Comparison of ENCODE assay signal across 15 cellular contexts in genomic region chr6:82072113-82072512, GRCh38.
DNase-seq lines count a peak whose midpoint lies in the region; ATAC-seq and TF ChIP-seq lines count a peak whose summit lies in the region.
"Had no signal": no experiment of that assay in that cellular context is flagged by ENCODE, and none has a peak within 500 bp of the region (broad histone marks: within the 10 kb centered on the region; RNA-seq: fewer than 3 reads in every experiment).

No MANE protein-coding gene starts in this region.

- H3K4me3 ChIP-seq in GM23248, result no peak overlapping the region

- H3K4me3 Mint-ChIP-seq in H9, result no peak overlapping the region
- no peak overlapping the region for H3K4me3 Mint-ChIP-seq in activated naive CD8-positive, alpha-beta T cell treated with anti-CD3 and anti-CD28 coated beads, Interleukin-2, amount 50 U/mL, for 24 hours
- H3K4me3 Mint-ChIP-seq: CD8-positive, alpha-beta T cell had no signal

- no peaks in the 10 kb centered on the region for H3K27me3 Mint-ChIP-seq in H9 (ENCODE audit: low read depth)
- H3K27me3 Mint-ChIP-seq in activated naive CD8-positive, alpha-beta T cell treated with anti-CD3 and anti-CD28 coated beads, Interleukin-2, amount 50 U/mL, for 24 hours, result no peaks in the 10 kb centered on the region

- no peak overlapping the region for H3K14ac ChIP-seq in H9 (ENCODE audit: insufficient read depth, low read length)

- no peaks in the 10 kb centered on the region for H3K36me3 Mint-ChIP-seq in H9 (ENCODE audit: insufficient read depth in 1 of 3, low read depth in 3 of 3)
- no peaks in the 10 kb centered on the region for H3K36me3 Mint-ChIP-seq in activated naive CD8-positive, alpha-beta T cell treated with anti-CD3 and anti-CD28 coated beads, Interleukin-2, amount 50 U/mL, for 24 hours (ENCODE audit: low read depth)
- H3K36me3 Mint-ChIP-seq: CD8-positive, alpha-beta T cell had no signal

- H4K20me1 ChIP-seq in GM23248 (ENCODE audit: insufficient read depth) (no peaks in the 10 kb centered on the region), H9 (ENCODE audit: control insufficient read depth, insufficient read depth, insufficient read length) (no peaks in the 10 kb centered on the region)

- peak overlapping the region; percentile 30 for H3K4me2 ChIP-seq in GM23248 (ENCODE audit: unreplicated experiment)
- H3K4me2 ChIP-seq in H9 (ENCODE audit: insufficient read depth, insufficient read length, low read length), result no peak overlapping the region

- H3K27ac Mint-ChIP-seq in H9, result no peak overlapping the region
- no peak overlapping the region for H3K27ac Mint-ChIP-seq in activated naive CD8-positive, alpha-beta T cell treated with anti-CD3 and anti-CD28 coated beads, Interleukin-2, amount 50 U/mL, for 24 hours
- H3K27ac Mint-ChIP-seq: CD8-positive, alpha-beta T cell had no signal

- H2BK20ac ChIP-seq in H9 (ENCODE audit: low read depth, low read length, poor library complexity, severe bottlenecking), result no peak overlapping the region

- H4K8ac ChIP-seq in H9 (replicated peaks; ENCODE audit: insufficient read length, low read depth, low read length), result no peak overlapping the region

- H2BK15ac ChIP-seq in H9 (ENCODE audit: low read depth, low read length), result no peak overlapping the region

- no peak overlapping the region for H2BK12ac ChIP-seq in H9 (ENCODE audit: insufficient read length, low read depth, low read length)

- H3K23ac ChIP-seq in H9 (ENCODE audit: insufficient read length, low read depth, low read length), result no peak overlapping the region

- no peaks in the 10 kb centered on the region for H3K9me2 ChIP-seq in GM23248 (ENCODE audit: insufficient read depth)

- H3K9me3 ChIP-seq in GM23248 (ENCODE audit: low read depth), result no peaks in the 10 kb centered on the region
- H3K9me3 ChIP-seq in H9 (ENCODE audit: control insufficient read depth, low read depth, low read length), result no peaks in the 10 kb centered on the region

- H3K27ac ChIP-seq in GM23248, result peak overlapping the region; percentile 31; the same call in 1 of the 2 replicates
- H3K27ac ChIP-seq in H9 (ENCODE audit: insufficient read length, low read depth, low read length), result no peak overlapping the region
- H3K27ac ChIP-seq: parathyroid adenoma had no signal

- TF ChIP-seq CTCF in H9 (conservative IDR thresholded peaks at IDR 0.05), result no peak

- H3K56ac ChIP-seq in H9 (ENCODE audit: insufficient read length, low read depth, low read length), result no peak overlapping the region

- no peaks in the 10 kb centered on the region for H3K36me3 ChIP-seq in GM23248 (ENCODE audit: low read depth)

- 0 to 11% methylated on average over 1 of the region's 1 CpG for WGBS in GM23248 (ENCODE audit: low coverage in 1 of 2, low lambda C conversion rate in 2 of 2, missing lambda C conversion rate in 2 of 2), 2 experiments
- WGBS in H9 (ENCODE audit: extremely low coverage, insufficient read length, low lambda C conversion rate), result no CpG with 5 or more reads among the region's 1 CpG

- H3K9ac ChIP-seq in GM23248 (no peak overlapping the region), H9 (ENCODE audit: extremely low read depth, insufficient read length, low read length) (no peak overlapping the region)
- H3K9ac ChIP-seq: parathyroid adenoma had no signal

- no peak overlapping the region for H3T11ph ChIP-seq in H9 (ENCODE audit: low read length)

- no peak overlapping the region for H3K18ac ChIP-seq in H9 (ENCODE audit: insufficient read length, low read depth, low read length)

- H3K27me3 ChIP-seq in GM23248 (replicated peaks; ENCODE audit: insufficient read depth) (no peaks in the 10 kb centered on the region), H9 (ENCODE audit: insufficient read depth, low read length) (no peaks in the 10 kb centered on the region)

- H4K5ac ChIP-seq in H9 (ENCODE audit: insufficient read length, low read depth, low read length), result no peak overlapping the region

- no peaks in the 10 kb centered on the region for H3K79me2 ChIP-seq in GM23248 (ENCODE audit: insufficient read depth)
- H3K79me2 ChIP-seq in H9 (ENCODE audit: insufficient read depth, low read length), result no peaks in the 10 kb centered on the region
- H3K79me2 ChIP-seq: parathyroid adenoma had no signal

- no peaks in the 10 kb centered on the region; a peak in 1 of 5 replicates for H3K9me3 Mint-ChIP-seq in H9
- no peaks in the 10 kb centered on the region for H3K9me3 Mint-ChIP-seq in activated naive CD8-positive, alpha-beta T cell treated with anti-CD3 and anti-CD28 coated beads, Interleukin-2, amount 50 U/mL, for 24 hours
- H3K9me3 Mint-ChIP-seq: CD8-positive, alpha-beta T cell had no signal

- no peaks in the 10 kb centered on the region for H3K23me2 ChIP-seq in H9 (ENCODE audit: insufficient read length, low read depth, low read length, poor library complexity, severe bottlenecking)

- no peaks in the 10 kb centered on the region for H3K79me1 ChIP-seq in H9 (ENCODE audit: insufficient read depth, low read depth, low read length, poor library complexity, severe bottlenecking)

- H3K4me1 Mint-ChIP-seq in H9, result peaks cover 7 to 11% of the 10 kb centered on the region in 2 experiments
- H3K4me1 Mint-ChIP-seq in activated naive CD8-positive, alpha-beta T cell treated with anti-CD3 and anti-CD28 coated beads, Interleukin-2, amount 50 U/mL, for 24 hours, result no peaks in the 10 kb centered on the region

- H3K4me1 ChIP-seq in GM23248 (ENCODE audit: insufficient read depth) (peaks cover 23% of the 10 kb centered on the region), H9 (ENCODE audit: insufficient read depth, low read length) (peaks cover 3% of the 10 kb centered on the region)
- H3K4me1 ChIP-seq: parathyroid adenoma had no signal

- no peak for ATAC-seq in activated naive CD8-positive, alpha-beta T cell treated with anti-CD3 and anti-CD28 coated beads, Interleukin-2, amount 50 U/mL, for 24 hours
- ATAC-seq: CD8-positive, alpha-beta T cell; stimulated activated naive CD8-positive, alpha-beta T cell treated with anti-CD3 and anti-CD28 coated beads, Interleukin-15, Interleukin-2, amounts not matched to agents 100 U/mL and 50 U/mL, for 24 hours had no signal

- H2AFZ ChIP-seq in GM23248, result no peak overlapping the region
- no peak overlapping the region for H2AFZ ChIP-seq in H9 (ENCODE audit: low read length)
- H2AFZ ChIP-seq: parathyroid adenoma had no signal

- no peak overlapping the region for H2BK5ac ChIP-seq in H9 (ENCODE audit: insufficient read length, low read length)

- peaks cover 4% of the 10 kb centered on the region for H3F3A ChIP-seq in GM23248 (ENCODE audit: insufficient read depth)

- no peak overlapping the region for H2BK120ac ChIP-seq in H9 (ENCODE audit: low read depth, low read length, poor library complexity, severe bottlenecking)

- no peak overlapping the region for H2AK5ac ChIP-seq in H9 (ENCODE audit: insufficient read length, low read length)

- no peak overlapping the region for H3K4ac ChIP-seq in H9 (ENCODE audit: low read depth, low read length)

- DNase-seq in GM23248 (peak; percentile 25), NCI-H1930 (lab: John Stamatoyannopoulos, UW) (peak; percentile 35 to 42), SHP77 (lab: John Stamatoyannopoulos, UW) (peak; percentile 47 to 51), myocyte (ENCODE audit: low read depth) (peak; percentile 31), H9 (no peak), ecto neural progenitor cell (ENCODE audit: low spot score) (no peak)
- DNase-seq in activated naive CD8-positive, alpha-beta T cell treated with anti-CD3 and anti-CD28 coated beads, Interleukin-2, amount 50 U/mL, for 24 hours, result no peak
- no peak for DNase-seq in effector CD4-positive, alpha-beta T cell
- DNase-seq: activated T-cell treated with anti-CD3 and anti-CD28 coated beads for 4 hours; CD8-positive, alpha-beta T cell; hypothalamus; SIG-M5; stimulated activated CD4-positive, alpha-beta T cell treated with anti-CD3 and anti-CD28 coated beads, Interleukin-4, amount 100 ng/mL, for 24 hours; stimulated activated naive CD8-positive, alpha-beta T cell treated with anti-CD3 and anti-CD28 coated beads, Interleukin-15, Interleukin-2, amounts not matched to agents 100 U/mL and 50 U/mL, for 24 hours had no signal

- H4K91ac ChIP-seq in H9 (ENCODE audit: insufficient read length, low read depth, low read length), result no peak overlapping the region

- in situ Hi-C loops in GM23248 (cut with MboI), result no loop called here

Comparison
In these comparisons a context has a peak if more than half of its experiments do, and no peak if none do; other contexts are left out.
1. DNase-seq: peak in GM23248 (single experiment), NCI-H1930 (2 of 2), SHP77 (2 of 2) and myocyte (single experiment); none in H9 (single experiment), activated naive CD8-positive, alpha-beta T cell treated with anti-CD3 and anti-CD28 coated beads, Interleukin-2, amount 50 U/mL, for 24 hours (single experiment), ecto neural progenitor cell (single experiment) and effector CD4-positive, alpha-beta T cell (single experiment).